Comparison of ENCODE assay signal across 8 cellular contexts in the genomic region with DNA sequence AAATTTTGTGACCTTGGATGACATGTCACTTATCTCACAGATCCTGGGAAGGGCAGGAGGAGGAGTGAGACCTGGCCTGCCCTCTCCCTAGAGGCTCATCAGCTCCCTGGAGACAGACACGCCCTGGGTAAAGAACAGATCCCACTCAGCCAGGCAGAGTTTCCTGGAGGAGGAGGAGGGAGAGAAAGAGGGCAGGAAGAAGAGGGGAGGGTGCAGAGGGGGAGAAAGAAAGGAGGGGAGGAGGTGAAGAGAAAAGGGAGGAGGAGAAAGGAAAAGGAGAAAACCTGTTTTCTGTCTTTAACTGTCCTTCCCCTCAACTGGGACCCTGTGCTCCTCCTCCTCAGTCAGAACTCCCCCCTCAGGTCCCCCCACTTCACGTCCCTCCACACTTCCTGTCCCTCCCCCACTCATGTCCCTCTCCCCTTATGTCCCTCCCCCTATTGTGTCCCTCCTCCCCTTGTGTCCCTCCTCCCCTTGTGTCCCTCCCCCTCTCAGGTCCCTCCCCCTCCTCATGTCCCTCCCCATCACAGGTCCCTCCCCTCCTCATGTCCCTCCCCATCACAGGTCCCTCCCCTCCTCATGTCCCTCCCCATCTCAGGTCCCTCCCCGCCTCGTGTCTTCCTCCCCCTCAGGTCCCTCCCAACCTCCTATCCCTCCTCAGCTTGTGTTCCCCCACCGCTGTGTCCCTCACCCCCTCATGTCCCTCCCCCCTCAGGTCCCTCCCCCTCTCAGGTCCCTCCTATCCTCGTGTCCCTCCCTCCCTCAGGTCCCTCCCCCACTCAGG. TPM values are rescaled to one million over a fixed set of nuclear protein-coding genes. Genes with fewer than 3 reads are reported as not detected.
DNase-seq lines count a peak whose midpoint lies in the region; ATAC-seq, FAIRE-seq and TF ChIP-seq lines count a peak whose summit lies in the region.

No MANE protein-coding gene starts in this region.

- no peaks in the 10 kb centered on the region for H3F3A ChIP-seq in OCI-LY1 (ENCODE audit: insufficient read depth, low read length)

- H3K4me3 Mint-ChIP-seq in effector memory CD8-positive, alpha-beta T cell, result peak overlapping the region; percentile 4 to 14

- DNase-seq in A172 (ENCODE audit: low spot score), result peak; percentile 91
- DNase-seq in H7, result peak; percentile 83
- DNase-seq in effector memory CD8-positive, alpha-beta T cell, result no peak
- DNase-seq in small intestine, result peak; percentile 97
- no peak for DNase-seq in superior temporal gyrus (ENCODE audit: extremely low spot score)
- no peak for DNase-seq in left ventricle myocardium superior

- peak; percentile 32 for ATAC-seq in effector memory CD8-positive, alpha-beta T cell (replicated peaks)
- ATAC-seq in left ventricle myocardium superior, result no peak
- no peak for ATAC-seq in GM19397 (IDR thresholded peaks at IDR 0.05; ENCODE audit: unreplicated experiment)

- 0 out of 2 replicates have a peak overlapping the region, but pooled peaks have one; percentile 33 for H2AFZ ChIP-seq in OCI-LY1 (ENCODE audit: low read length)

- 13 to 36% (median 13%) methylated on average over 4 to 6 of the region's 6 CpGs for WGBS in small intestine, 3 donors

- peaks cover 8 to 16% of the 10 kb centered on the region in 2 donors for H3K27me3 Mint-ChIP-seq in effector memory CD8-positive, alpha-beta T cell

- peaks cover 10 to 21% of the 10 kb centered on the region in 2 donors for H3K4me1 Mint-ChIP-seq in effector memory CD8-positive, alpha-beta T cell (ENCODE audit: low read depth in 2 of 2)

- H3K9me2 ChIP-seq in OCI-LY1 (ENCODE audit: low read depth, low read length), result no peaks in the 10 kb centered on the region

- TF ChIP-seq CTCF in OCI-LY1 (IDR thresholded peaks at IDR 0.05; ENCODE audit: low read length), result no peak

- intact Hi-C loops in left ventricle myocardium superior (cut with micrococcal nuclease), result no loop called here

- H3K9ac ChIP-seq in OCI-LY1 (ENCODE audit: low read length), result no peak overlapping the region

- H4K20me1 ChIP-seq in OCI-LY1 (ENCODE audit: insufficient read depth, low read length), result no peaks in the 10 kb centered on the region

- H3K27ac ChIP-seq in OCI-LY1 (ENCODE audit: low read depth, low read length, poor library complexity, severe bottlenecking), result peak overlapping the region; percentile 40
- H3K27ac ChIP-seq in small intestine (ENCODE audit: low read depth in 1 of 2, low read length in 1 of 2), result peak overlapping the region; percentile 84 to 90

- H3K27me3 ChIP-seq in H7 (ENCODE audit: control insufficient read depth, insufficient read depth, low read length) (no peaks in the 10 kb centered on the region), OCI-LY1 (ENCODE audit: insufficient read depth, low read length) (no peaks in the 10 kb centered on the region), small intestine (ENCODE audit: control insufficient read depth in 2 of 2, insufficient read depth in 2 of 2, low read length in 2 of 2) (no peaks in the 10 kb centered on the region)

- no peaks in the 10 kb centered on the region for H3K9me3 Mint-ChIP-seq in effector memory CD8-positive, alpha-beta T cell

- H3K79me2 ChIP-seq in OCI-LY1 (ENCODE audit: insufficient read depth, low read length), result no peaks in the 10 kb centered on the region

- no peak overlapping the region for H3K4me3 ChIP-seq in H7 (ENCODE audit: insufficient read depth, low read depth, low read length)
- H3K4me3 ChIP-seq in OCI-LY1 (ENCODE audit: low read depth, low read length, poor library complexity, severe bottlenecking), result peak overlapping the region; percentile 28
- no peak overlapping the region for H3K4me3 ChIP-seq in small intestine (ENCODE audit: low read depth in 1 of 2, low read length in 2 of 2)

- no peaks in the 10 kb centered on the region for H3K36me3 Mint-ChIP-seq in effector memory CD8-positive, alpha-beta T cell (ENCODE audit: insufficient read depth)

- no peaks in the 10 kb centered on the region for H3K9me3 ChIP-seq in OCI-LY1 (ENCODE audit: low read length)
- no peaks in the 10 kb centered on the region for H3K9me3 ChIP-seq in small intestine (ENCODE audit: control insufficient read depth, low read depth)

- no peak for FAIRE-seq in small intestine (lab: Jason Lieb, UNC)

- peak overlapping the region in 1 of 2 donors; percentile 7 for H3K27ac Mint-ChIP-seq in effector memory CD8-positive, alpha-beta T cell

- peak overlapping the region; percentile 53 for H3K4me2 ChIP-seq in OCI-LY1 (ENCODE audit: low read length)

- peaks cover 28% of the 10 kb centered on the region for H3K4me1 ChIP-seq in OCI-LY1 (ENCODE audit: insufficient read depth, low read length, severe bottlenecking)
- H3K4me1 ChIP-seq in small intestine (ENCODE audit: control insufficient read depth in 2 of 2, insufficient read depth in 1 of 2, low read depth in 1 of 2, low read length in 1 of 2), result peaks cover 2 to 7% of the 10 kb centered on the region in 2 donors

- H3K36me3 ChIP-seq in H7 (replicated peaks; ENCODE audit: control insufficient read depth, insufficient read depth, low read length), result no peaks in the 10 kb centered on the region
- no peaks in the 10 kb centered on the region for H3K36me3 ChIP-seq in OCI-LY1 (ENCODE audit: insufficient read depth, low read length)
- H3K36me3 ChIP-seq in small intestine (ENCODE audit: control insufficient read depth in 2 of 2, insufficient read depth in 2 of 2, low read length in 2 of 2), result no peaks in the 10 kb centered on the region

RNA-seq across cellular contexts. Expression of gene CGNL1, which starts 52.3 kb away (rescaled TPM):
- total RNA-seq in A172 (2014; rRNA removed; shearing (Covaris generic)), result 3.4 and 4.7 TPM in 2 replicates
- total RNA-seq in H7 (2014; rRNA removed; shearing (Covaris generic)), result 10.6 and 17.0 TPM in 2 replicates
- 1 to 10 TPM in 2 of 3 donors, under 1 TPM in 1; 0.81 to 2.7 (median 1.1) TPM for polyA plus RNA-seq in small intestine
- total RNA-seq in left ventricle myocardium superior, result 15.2 TPM

Comparison
In these comparisons a context has a peak if more than half of its experiments do, and no peak if none do; other contexts are left out.
1. DNase-seq: peak in A172 (single experiment), H7 (single experiment) and small intestine (single experiment); none in effector memory CD8-positive, alpha-beta T cell (0 of 3), superior temporal gyrus (single experiment) and left ventricle myocardium superior (single experiment).